Comparison of ENCODE assay signal across 14 cellular contexts in the genomic region with DNA sequence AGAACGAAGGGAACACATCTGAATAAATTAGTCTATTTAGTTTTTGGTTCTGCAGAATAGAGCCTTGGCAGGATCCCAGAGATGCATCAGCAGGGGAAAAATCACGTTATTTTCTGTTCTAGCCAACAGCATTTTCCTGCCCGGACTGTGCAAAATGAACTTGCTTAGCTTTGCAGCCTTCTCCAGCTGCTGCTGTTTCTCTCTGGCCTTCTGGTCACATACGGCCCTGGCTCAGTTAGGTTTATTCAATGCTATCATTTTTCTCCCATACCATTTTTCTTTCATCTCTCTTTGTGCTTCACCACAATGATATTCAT.
DNase-seq lines count a peak whose midpoint lies in the region; ATAC-seq and TF ChIP-seq lines count a peak whose summit lies in the region.
"Had no signal": no experiment of that assay in that cellular context is flagged by ENCODE, and none has a peak within 500 bp of the region (broad histone marks: within the 10 kb centered on the region; RNA-seq: fewer than 3 reads in every experiment).

No MANE protein-coding gene starts in this region.

- peaks cover 3% of the 10 kb centered on the region for H3K27me3 Mint-ChIP-seq in endothelial cell (ENCODE audit: unreplicated experiment)

- peak overlapping the region; percentile 39 for H3K9ac ChIP-seq in mesenchymal stem cell (ENCODE audit: low read length)

- peak overlapping the region in 1 of 2 experiments; percentile 58 for H3K4me3 ChIP-seq in mesenchymal stem cell (ENCODE audit: insufficient read depth in 1 of 2, low read depth in 1 of 2, low read length in 2 of 2)
- no peak overlapping the region for H3K4me3 ChIP-seq in lower leg skin (ENCODE audit: low read depth, poor library complexity, severe bottlenecking)
- H3K4me3 ChIP-seq: breast epithelium, esophagus squamous epithelium, thoracic aorta had no signal

- H3K23ac ChIP-seq in mesenchymal stem cell (ENCODE audit: low read length in 2 of 2), result no peak overlapping the region

- intact Hi-C loops in lower leg skin (cut with DNase I; ENCODE audit: low total_unique reads), result no loop called here

- no peaks in the 10 kb centered on the region for H3K36me3 ChIP-seq in mesenchymal stem cell (ENCODE audit: control insufficient read depth in 1 of 2, insufficient read depth in 2 of 2, low read depth in 1 of 2, low read length in 2 of 2)
- H3K36me3 ChIP-seq: breast epithelium, esophagus squamous epithelium, thoracic aorta had no signal

- no peak overlapping the region for H4K91ac ChIP-seq in mesenchymal stem cell (ENCODE audit: low read length)

- peaks cover 4% of the 10 kb centered on the region for H3K9me3 Mint-ChIP-seq in endothelial cell (ENCODE audit: unreplicated experiment)

- peak overlapping the region; percentile 22 for H3K27ac ChIP-seq in angular gyrus (ENCODE audit: low read depth, low read length)
- no peak overlapping the region for H3K27ac ChIP-seq in mesenchymal stem cell (ENCODE audit: low read length, poor library complexity, severe bottlenecking)
- H3K27ac ChIP-seq: breast epithelium had no signal

- H3K4me3 Mint-ChIP-seq in endothelial cell (ENCODE audit: unreplicated experiment), result no peak overlapping the region

- no peak overlapping the region for H3K4me2 ChIP-seq in mesenchymal stem cell (ENCODE audit: low read length, poor library complexity, severe bottlenecking)

- no peak overlapping the region for H3K4ac ChIP-seq in mesenchymal stem cell (ENCODE audit: low read depth in 1 of 2, low read length in 2 of 2)

- no peak for TF ChIP-seq POLR2A in lower leg skin (IDR thresholded peaks at IDR 0.05)

- no peak overlapping the region for H4K8ac ChIP-seq in mesenchymal stem cell (ENCODE audit: low read length)

- no peak overlapping the region for H2BK120ac ChIP-seq in mesenchymal stem cell (ENCODE audit: low read depth, low read length)

- H2AK5ac ChIP-seq in mesenchymal stem cell (ENCODE audit: low read length, severe bottlenecking), result no peak overlapping the region

- no peaks in the 10 kb centered on the region for H3K27me3 ChIP-seq in mesenchymal stem cell (ENCODE audit: control insufficient read depth in 1 of 2, insufficient read depth in 1 of 2, low read length in 2 of 2)
- H3K27me3 ChIP-seq: breast epithelium, esophagus squamous epithelium had no signal

- H3K79me1 ChIP-seq in mesenchymal stem cell (replicated peaks; ENCODE audit: low read length, poor library complexity, severe bottlenecking), result no peaks in the 10 kb centered on the region

- H2AFZ ChIP-seq in mesenchymal stem cell (ENCODE audit: low read depth, low read length), result no peak overlapping the region

- peaks cover 2% of the 10 kb centered on the region for H3K4me1 ChIP-seq in mesenchymal stem cell (ENCODE audit: control insufficient read depth, insufficient read depth, low read depth, low read length)
- H3K4me1 ChIP-seq: breast epithelium had no signal

- no peak overlapping the region for H2BK5ac ChIP-seq in mesenchymal stem cell (ENCODE audit: low read depth, low read length, poor library complexity, severe bottlenecking)

- DNase-seq in Ammon's horn (ENCODE audit: low spot score) (peak; percentile 62), mesenchymal stem cell (no peak), lower leg skin (ENCODE audit: low spot score in 2 of 2) (no peak), endothelial cell (ENCODE audit: low spot score) (no peak), NCI-H2029 (lab: John Stamatoyannopoulos, UW) (no peak)
- DNase-seq: esophagus squamous epithelium, kidney glomerular epithelial cell, NCI-H1092 treated with DMSO at 0.1 percent for 48 hours, NCI-H748 treated with DMSO at 0.1 percent for 48 hours had no signal

- ATAC-seq in HG02642 (IDR thresholded peaks at IDR 0.05; ENCODE audit: poor library complexity, unreplicated experiment), result peak; percentile 13
- no peak for ATAC-seq in GM18520 (IDR thresholded peaks at IDR 0.05; ENCODE audit: unreplicated experiment)

- H3K9me3 ChIP-seq in mesenchymal stem cell (ENCODE audit: control insufficient read depth, low read length), result no peaks in the 10 kb centered on the region
- H3K9me3 ChIP-seq: breast epithelium, esophagus squamous epithelium, thoracic aorta had no signal

- no peak overlapping the region for H2BK12ac ChIP-seq in mesenchymal stem cell (ENCODE audit: low read length in 2 of 2)

- H3K36me3 Mint-ChIP-seq in endothelial cell (ENCODE audit: low read depth, unreplicated experiment), result no peaks in the 10 kb centered on the region

- H3K14ac ChIP-seq in mesenchymal stem cell (ENCODE audit: low read length in 2 of 2), result no peak overlapping the region

- H3K18ac ChIP-seq in mesenchymal stem cell (ENCODE audit: low read depth in 1 of 2, low read length in 2 of 2), result no peak overlapping the region

- no peaks in the 10 kb centered on the region for H3K4me1 Mint-ChIP-seq in endothelial cell (ENCODE audit: unreplicated experiment)

- TF ChIP-seq CTCF in lower leg skin (IDR thresholded peaks at IDR 0.05) (no peak), endothelial cell (IDR thresholded peaks at IDR 0.05; ENCODE audit: unreplicated experiment) (no peak)

- WGBS in mesenchymal stem cell, result 83% methylated on average over 4 of the region's 4 CpGs
- WGBS in lower leg skin, 2 donors, result 13 to 19% methylated on average over 4 of the region's 4 CpGs

- H2BK15ac ChIP-seq in mesenchymal stem cell (ENCODE audit: low read depth, poor library complexity, severe bottlenecking), result no peak overlapping the region

- H3K27ac Mint-ChIP-seq in endothelial cell (ENCODE audit: unreplicated experiment), result no peak overlapping the region
